ENCODE assay signal across 35 cellular contexts in the genomic region with DNA sequence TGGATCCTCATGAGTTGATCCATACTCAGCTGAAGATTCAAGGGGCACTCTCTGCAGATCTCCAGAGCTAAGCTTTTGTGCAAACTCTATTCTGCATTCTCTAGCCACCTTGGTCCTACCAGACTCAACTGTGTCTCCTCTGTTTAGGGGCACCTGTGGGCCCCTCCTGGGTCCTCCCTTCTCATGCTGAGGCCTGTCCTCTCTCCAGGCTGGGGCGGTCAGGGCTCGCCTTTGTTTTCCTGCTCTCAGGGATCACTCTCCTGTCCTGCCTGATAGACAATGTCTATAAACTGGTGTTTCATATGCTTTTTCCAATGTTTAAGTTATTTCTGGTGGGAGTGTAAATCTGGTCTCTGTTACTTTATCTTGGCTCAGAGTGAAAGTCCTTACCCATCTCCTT. TPM values are rescaled to one million over a fixed set of nuclear protein-coding genes. Genes with fewer than 3 reads are reported as not detected.
"Had no signal": no experiment of that assay in that cellular context is flagged by ENCODE, and none has a peak within 500 bp of the region (broad histone marks: within the 10 kb centered on the region; RNA-seq: fewer than 3 reads in every experiment).

No MANE protein-coding gene starts in this region.

- H3K36me3 ChIP-seq: brain microvascular endothelial cell, gastrocnemius medialis, WERI-Rb-1 had no signal

- DNase-seq: activated B cell treated with CpG ODN at 0.5 μM for 24 hours; activated CD4-positive, alpha-beta T cell treated with anti-CD3 and anti-CD28 coated beads for 48 hours; activated CD4-positive, alpha-beta T cell treated with anti-CD3 and anti-CD28 coated beads, Interleukin-2, amount 50 U/mL, for 1 hour; activated CD4-positive, alpha-beta T cell treated with anti-CD3 and anti-CD28 coated beads, Interleukin-2, amount 50 U/mL, for 48 hours; activated CD8-positive, alpha-beta memory T cell treated with anti-CD3 and anti-CD28 coated beads, Interleukin-2, amount 10 ng/mL, durations not matched to agents 7 days and 5 days; activated CD8-positive, alpha-beta memory T cell treated with anti-CD3 and anti-CD28 coated beads, Interleukin-2, amount 50 U/mL, for 4 hours; activated CD8-positive, alpha-beta T cell treated with anti-CD3 and anti-CD28 coated beads, Interleukin-2, amount 10 ng/mL, durations not matched to agents 7 days and 5 days; activated gamma-delta T cell treated with Interleukin-2 at 50 U/mL for 16 hours; activated naive CD4-positive, alpha-beta T cell treated with anti-CD3 and anti-CD28 coated beads, Interleukin-2, amount 50 U/mL, for 16 hours; activated naive CD4-positive, alpha-beta T cell treated with Interleukin-2 at 50 U/mL for 16 hours; activated T-cell treated with anti-CD3 and anti-CD28 coated beads, Interleukin-2, amount 50 U/mL, for 1 hour; activated T-cell treated with anti-CD3 and anti-CD28 coated beads, Interleukin-2, amount 50 U/mL, for 48 hours; amniotic stem cell; anterior cingulate cortex; brain microvascular endothelial cell; cortex of kidney; effector CD8-positive, alpha-beta T cell; foreskin keratinocyte; gastrocnemius medialis; glutamatergic neuron; T-helper 1 cell; T-helper 17 cell; T1000 had no signal

- ATAC-seq: activated CD4-positive, CD25-positive, alpha-beta regulatory T cell treated with anti-CD3 and anti-CD28 coated beads, Interleukin-2, amount 50 U/mL, for 24 hours; activated CD8-positive, alpha-beta memory T cell treated with anti-CD3 and anti-CD28 coated beads, Interleukin-2, amount 10 ng/mL, durations not matched to agents 7 days and 5 days; activated CD8-positive, alpha-beta T cell treated with anti-CD3 and anti-CD28 coated beads, Interleukin-2, amount 10 ng/mL, durations not matched to agents 7 days and 5 days; foreskin keratinocyte; gastrocnemius medialis; T-helper 17 cell had no signal

- H3K4me3 ChIP-seq: gastrocnemius medialis had no signal

- H3K27ac ChIP-seq: brain microvascular endothelial cell, epithelial cell of prostate, foreskin keratinocyte, gastrocnemius medialis, WERI-Rb-1 had no signal

- H3K4me1 ChIP-seq: foreskin keratinocyte, gastrocnemius medialis had no signal

- H3K4me1 Mint-ChIP-seq: activated B cell treated with CpG ODN at 0.5 μM for 24 hours; activated CD8-positive, alpha-beta memory T cell treated with anti-CD3 and anti-CD28 coated beads, Interleukin-2, amount 10 ng/mL, durations not matched to agents 7 days and 5 days; central memory CD8-positive, alpha-beta T cell had no signal

- H3K27ac Mint-ChIP-seq: activated B cell treated with CpG ODN at 0.5 μM for 24 hours; activated CD8-positive, alpha-beta memory T cell treated with anti-CD3 and anti-CD28 coated beads, Interleukin-2, amount 10 ng/mL, durations not matched to agents 7 days and 5 days; activated CD8-positive, alpha-beta T cell treated with anti-CD3 and anti-CD28 coated beads, Interleukin-2, amount 10 ng/mL, durations not matched to agents 7 days and 5 days; activated naive CD8-positive, alpha-beta T cell; activated T-helper 1 cell treated with anti-CD3 and anti-CD28 coated beads, Interleukin-12 subunit alpha, Interleukin-12 subunit beta, Interleukin-2, Interleukin-4 antibody, amounts not matched to agents 30 ng/mL and 10 ng/mL and 1 ng/mL, durations not matched to agents 14 hours and 24 hours and 36 hours; activated T-helper 2 cell treated with anti-CD3 and anti-CD28 coated beads, Interferon-gamma antibody, Interleukin-2, Interleukin-4, amounts not matched to agents 10 μg/mL and 5 μg/mL and 100 μg/mL, durations not matched to agents 14 hours and 24 hours and 36 hours; T-helper 17 cell; T-helper 2 cell treated with Interferon-gamma antibody and Interleukin-4, amounts not matched to agents 5 μg/mL and 100 μg/mL, for 36 hours had no signal

- H3K4me3 Mint-ChIP-seq: activated B cell treated with CpG ODN at 0.5 μM for 24 hours; activated CD8-positive, alpha-beta memory T cell treated with anti-CD3 and anti-CD28 coated beads, Interleukin-2, amount 10 ng/mL, durations not matched to agents 7 days and 5 days; activated CD8-positive, alpha-beta T cell treated with anti-CD3 and anti-CD28 coated beads, Interleukin-2, amount 10 ng/mL, durations not matched to agents 7 days and 5 days; activated naive CD8-positive, alpha-beta T cell; activated T-helper 1 cell treated with anti-CD3 and anti-CD28 coated beads, Interleukin-12 subunit alpha, Interleukin-12 subunit beta, Interleukin-2, Interleukin-4 antibody, amounts not matched to agents 30 ng/mL and 10 ng/mL and 1 ng/mL, durations not matched to agents 14 hours and 24 hours and 36 hours; central memory CD8-positive, alpha-beta T cell; T-helper 17 cell; T-helper 2 cell treated with Interferon-gamma antibody and Interleukin-4, amounts not matched to agents 5 μg/mL and 100 μg/mL, for 36 hours had no signal

- H3K27me3 ChIP-seq: brain microvascular endothelial cell had no signal

- H3K36me3 Mint-ChIP-seq: activated CD8-positive, alpha-beta memory T cell treated with anti-CD3 and anti-CD28 coated beads, Interleukin-2, amount 10 ng/mL, durations not matched to agents 7 days and 5 days had no signal

RNA-seq across cellular contexts. Expression of gene KIF26A, which starts 11.6 kb away (rescaled TPM):
- total RNA-seq: activated B cell treated with CpG ODN at 0.5 μM for 24 hours had no signal

RNA-seq across cellular contexts. Expression of gene ASPG, which starts 41.3 kb away (rescaled TPM):
- total RNA-seq: activated B cell treated with CpG ODN at 0.5 μM for 24 hours; activated CD8-positive, alpha-beta memory T cell treated with anti-CD3 and anti-CD28 coated beads for 36 hours; activated CD8-positive, alpha-beta memory T cell treated with anti-CD3 and anti-CD28 coated beads, Interleukin-2, amount 10 ng/mL, durations not matched to agents 7 days and 5 days; activated CD8-positive, alpha-beta T cell treated with anti-CD3 and anti-CD28 coated beads, Interleukin-2, amount 10 ng/mL, durations not matched to agents 7 days and 5 days; activated T-helper 1 cell treated with anti-CD3 and anti-CD28 coated beads, Interleukin-12 subunit alpha, Interleukin-12 subunit beta, Interleukin-2, Interleukin-4 antibody, amounts not matched to agents 30 ng/mL and 10 ng/mL and 1 ng/mL, durations not matched to agents 14 hours and 24 hours and 36 hours; activated T-helper 2 cell treated with anti-CD3 and anti-CD28 coated beads, Interferon-gamma antibody, Interleukin-2, Interleukin-4, amounts not matched to agents 10 μg/mL and 5 μg/mL and 100 μg/mL, durations not matched to agents 14 hours and 24 hours and 36 hours; astrocyte; dermis microvascular lymphatic vessel endothelial cell; endothelial cell of umbilical vein; T-helper 17 cell had no signal
